In genomic region chr11:1070594-1071462, GRCh38 we compare ENCODE assay signal across 1 cellular context.
TF ChIP-seq lines count a peak whose summit lies in the region.

No MANE protein-coding gene starts in this region.

TF ChIP-seq in WTC11, 78 proteins besides CTCF, POLR2A, EP300 and RAD21 (continued from another document):
- no peak for TF ChIP-seq ARID4B (CRISPR knock-in tag; IDR thresholded peaks at IDR 0.05; ENCODE audit: borderline replicate concordance)
